11 cellular contexts compared by ENCODE assay signal in genomic region chr2:54601339-54601738, GRCh38.
DNase-seq lines count a peak whose midpoint lies in the region; ATAC-seq and TF ChIP-seq lines count a peak whose summit lies in the region.
"Had no signal": no experiment of that assay in that cellular context is flagged by ENCODE, and none has a peak within 500 bp of the region (broad histone marks: within the 10 kb centered on the region; RNA-seq: fewer than 3 reads in every experiment).

No MANE protein-coding gene starts in this region.

- ATAC-seq in gastrocnemius medialis: no peak
- ATAC-seq: lower lobe of right lung had no signal

- intact Hi-C loops in esophagus muscularis mucosa (cut with DNase I): loop anchor here (5.0 kb wide), 1 partner anchor 39 kb away; no protein-coding TSS in a partner anchor
- intact Hi-C loops in gastrocnemius medialis (cut with DNase I; ENCODE audit: low total_unique reads): loop anchor here (10.0 kb wide), 1 partner anchor 77 kb away; no protein-coding TSS in a partner anchor

- H3K27me3 ChIP-seq in esophagus muscularis mucosa (no peaks in the 10 kb centered on the region), gastrocnemius medialis (no peaks in the 10 kb centered on the region)

- H3K27ac ChIP-seq in esophagus muscularis mucosa (replicated peaks in 1 of 4) (peak overlapping the region in 3 of 4 donors; percentile 28 to 60 (median 53)), gastrocnemius medialis (peak overlapping the region in 3 of 4 donors; percentile 67 to 71 (median 71))

- 22% methylated on average over 2 of the region's 2 CpGs for WGBS in esophagus muscularis mucosa

- H3K4me1 ChIP-seq in esophagus muscularis mucosa (peaks cover 99 to 100% (median 100%) of the 10 kb centered on the region in 4 donors), gastrocnemius medialis (peaks cover 85 to 100% of the 10 kb centered on the region in 2 donors)

- H3K4me3 ChIP-seq in esophagus muscularis mucosa (no peak overlapping the region), gastrocnemius medialis (no peak overlapping the region)
- H3K4me3 ChIP-seq: lower lobe of right lung had no signal

- no peak for TF ChIP-seq POLR2A in esophagus muscularis mucosa (IDR thresholded peaks at IDR 0.05; ENCODE audit: low read depth)
- no peak for TF ChIP-seq POLR2A in gastrocnemius medialis (IDR thresholded peaks at IDR 0.05)

- peaks cover 0 to 23% (median 5%) of the 10 kb centered on the region in 4 donors for H3K36me3 ChIP-seq in esophagus muscularis mucosa
- no peaks in the 10 kb centered on the region for H3K36me3 ChIP-seq in gastrocnemius medialis

- TF ChIP-seq EP300 in esophagus muscularis mucosa (IDR thresholded peaks at IDR 0.05): no peak

- DNase-seq in Caki2 (ENCODE audit: low read depth) (peak; percentile 97), M059J (ENCODE audit: low read depth) (peak; percentile 58), esophagus muscularis mucosa (ENCODE audit: extremely low spot score) (no peak), gastrocnemius medialis (no peak), ecto neural progenitor cell (ENCODE audit: low spot score) (no peak), 8988T (no peak), SKM-1 treated with dmso at 0.1 percent for 144 hours (lab: John Stamatoyannopoulos, UW; ENCODE audit: unreplicated experiment) (no peak), mucosa of gallbladder (ENCODE audit: low spot score) (no peak)
- DNase-seq: activated gamma-delta T cell treated with Interleukin-2 at 50 U/mL for 16 hours, H9, lower lobe of right lung had no signal

- H3K9me3 ChIP-seq in esophagus muscularis mucosa (no peaks in the 10 kb centered on the region), gastrocnemius medialis (no peaks in the 10 kb centered on the region)
- H3K9me3 ChIP-seq: lower lobe of right lung had no signal

- in situ Hi-C loops in Caki2 (cut with HindIII; ENCODE audit: low pct_unique_long_range_greater_than_20kb, low sequenced_read_pairs): no loop called here
- in situ Hi-C loops in gastrocnemius medialis (cut with MboI; ENCODE audit: low sequenced_read_pairs in 4 of 4): no loop called here

- no peak for TF ChIP-seq CTCF in esophagus muscularis mucosa (IDR thresholded peaks at IDR 0.05)
- TF ChIP-seq CTCF in gastrocnemius medialis (IDR thresholded peaks at IDR 0.05 in 4 of 5, conservative IDR thresholded peaks at IDR 0.05 in 1 of 5): no peak

Comparison
In these comparisons a context has a peak if more than half of its experiments do, and no peak if none do; other contexts are left out.
1. DNase-seq: peak in Caki2 (single experiment) and M059J (single experiment); none in esophagus muscularis mucosa (single experiment), gastrocnemius medialis (0 of 2), ecto neural progenitor cell (single experiment), 8988T (single experiment), SKM-1 treated with dmso at 0.1 percent for 144 hours (single experiment) and mucosa of gallbladder (single experiment).